8 cellular contexts compared by ENCODE assay signal in genomic region chr16:22191089-22191965, GRCh38. TPM values are rescaled to one million over a fixed set of nuclear protein-coding genes. Genes with fewer than 3 reads are reported as not detected.
DNase-seq lines count a peak whose midpoint lies in the region; ATAC-seq, FAIRE-seq and TF ChIP-seq lines count a peak whose summit lies in the region.

No MANE protein-coding gene starts in this region.

- H3K27me3 Mint-ChIP-seq in WTC11 (ENCODE audit: low read depth): peaks cover 18% of the 10 kb centered on the region

- H3K27ac Mint-ChIP-seq in WTC11: peak overlapping the region; percentile 98

- peak overlapping the region; percentile 88 for H3K4me3 Mint-ChIP-seq in WTC11

- peak; percentile 32 for ATAC-seq in GM18907 (IDR thresholded peaks at IDR 0.05; ENCODE audit: unreplicated experiment)
- peak; percentile 33 for ATAC-seq in HG03139 (IDR thresholded peaks at IDR 0.05; ENCODE audit: unreplicated experiment)
- peak; percentile 38 for ATAC-seq in WTC11

- DNase-seq in A172 (ENCODE audit: low spot score): peak; percentile 92
- peak; percentile 97 for DNase-seq in NCI-H2227 (lab: John Stamatoyannopoulos, UW; ENCODE audit: unreplicated experiment)
- peak; percentile 96 for DNase-seq in WTC11 (ENCODE audit: low spot score)
- peak; percentile 94 for DNase-seq in bronchial epithelial cell (ENCODE audit: low read depth)
- peak; percentile 98 for DNase-seq in iris pigment epithelial cell (ENCODE audit: low read depth)
- peak; percentile 98 for DNase-seq in stimulated activated CD4-positive, alpha-beta T cell treated with anti-CD3 and anti-CD28 coated beads, Interleukin-12 subunit alpha, Interleukin-12 subunit beta, amount 100 ng/mL, for 4 hours

- no peaks in the 10 kb centered on the region for H3K36me3 Mint-ChIP-seq in WTC11

- H3K36me3 ChIP-seq in bronchial epithelial cell (ENCODE audit: control insufficient read depth, insufficient read depth, low read length): no peaks in the 10 kb centered on the region

- peak overlapping the region; percentile 56 for H3K4me3 ChIP-seq in bronchial epithelial cell (ENCODE audit: low read depth, low read length)

- TF ChIP-seq CTCF in WTC11 (IDR thresholded peaks at IDR 0.05) (no peak), bronchial epithelial cell (IDR thresholded peaks at IDR 0.05; ENCODE audit: insufficient read depth, low read length, severe bottlenecking) (no peak)

- POLR2A ChIA-PET in WTC11 (lab: Charles Lee): interaction anchor here (0.5 to 2.2 kb wide), 7 partner anchors 10 to 596 kb away, joined by 3 to 7 read pairs (median 3); partner anchors contain the start of gene EEF2K

- H3K27me3 ChIP-seq in bronchial epithelial cell (ENCODE audit: control insufficient read depth, insufficient read depth, low read length): no peaks in the 10 kb centered on the region

- H3K9me3 Mint-ChIP-seq in WTC11: no peaks in the 10 kb centered on the region

- peaks cover 38% of the 10 kb centered on the region for H3K4me1 Mint-ChIP-seq in WTC11

- CTCF ChIA-PET in WTC11 (lab: Charles Lee): interaction anchor here (0.6 to 2.4 kb wide), 10 partner anchors 10 to 189 kb away, joined by 3 to 14 read pairs (median 5); partner anchors contain the start of gene EEF2K

- no peak for FAIRE-seq in bronchial epithelial cell (lab: Jason Lieb, UNC)

TF ChIP-seq in WTC11, 78 proteins besides CTCF, POLR2A, EP300 and RAD21:
- no peak for TF ChIP-seq NFE2L1 (CRISPR knock-in tag; IDR thresholded peaks at IDR 0.05)
- no peak for TF ChIP-seq MAX (CRISPR knock-in tag; IDR thresholded peaks at IDR 0.05)
- no peak for TF ChIP-seq PREB (CRISPR knock-in tag; IDR thresholded peaks at IDR 0.05; ENCODE audit: borderline replicate concordance)
- TF ChIP-seq ZNF263 (CRISPR knock-in tag; IDR thresholded peaks at IDR 0.05; ENCODE audit: low read depth): no peak
- TF ChIP-seq SMAD3 (CRISPR knock-in tag; IDR thresholded peaks at IDR 0.05; ENCODE audit: borderline replicate concordance): no peak
- TF ChIP-seq GTF2I (CRISPR knock-in tag; conservative IDR thresholded peaks at IDR 0.05): 0 out of 2 replicates have a peak, but pooled peaks have one; percentile 26
- no peak for TF ChIP-seq ZNF425 (CRISPR knock-in tag; conservative IDR thresholded peaks at IDR 0.05)
- TF ChIP-seq MYBL2 (CRISPR knock-in tag; IDR thresholded peaks at IDR 0.05): no peak
- TF ChIP-seq GABPB1 (CRISPR knock-in tag; IDR thresholded peaks at IDR 0.05): peak; percentile 74; the same call in 1 of the 2 replicates

RNA-seq across cellular contexts. Expression of gene EEF2K, which starts 14.8 kb away (rescaled TPM):
- total RNA-seq in A172 (2014; rRNA removed; shearing (Covaris generic)): 7.8 and 9.2 TPM in 2 replicates
- total RNA-seq in WTC11 (2021): 23.8 to 27.7 TPM (median 26.7 TPM) in 3 replicates
- total RNA-seq in bronchial epithelial cell: 4.2 and 6.3 TPM in 2 replicates

RNA-seq across cellular contexts. Expression of gene SDR42E2, which starts 29.0 kb away (rescaled TPM):
- total RNA-seq in A172 (2014; rRNA removed; shearing (Covaris generic)): not detected in 2 replicates
- 0.09 to 0.18 TPM (median 0.13 TPM) in 3 replicates for total RNA-seq in WTC11 (2021)
- not detected in 2 replicates for total RNA-seq in bronchial epithelial cell

Comparison
In these comparisons a context has a peak if more than half of its experiments do, and no peak if none do; other contexts are left out.
1. Peak in every context shown above with its lines: DNase-seq, ATAC-seq and H3K4me3 ChIP-seq.